In genomic region chr5:167244583-167244982, GRCh38 we compare ENCODE assay signal across 11 cellular contexts.
DNase-seq lines count a peak whose midpoint lies in the region; ATAC-seq and TF ChIP-seq lines count a peak whose summit lies in the region.
"Had no signal": no experiment of that assay in that cellular context is flagged by ENCODE, and none has a peak within 500 bp of the region (broad histone marks: within the 10 kb centered on the region; RNA-seq: fewer than 3 reads in every experiment).

No MANE protein-coding gene starts in this region.

- H3K4me1 Mint-ChIP-seq in mesothelial cell of epicardium: peaks cover 22% of the 10 kb centered on the region
- H3K4me1 Mint-ChIP-seq: activated B cell treated with CpG ODN at 0.5 μM for 24 hours; stimulated activated effector memory CD8-positive, alpha-beta T cell treated with anti-CD3 and anti-CD28 coated beads, Interleukin-12 subunit alpha, Interleukin-12 subunit beta, amount 100 ng/mL, for 72 hours had no signal

- ATAC-seq in DND-41 (ENCODE audit: insufficient read depth, low read depth) (no peak), GM18498 (IDR thresholded peaks at IDR 0.05; ENCODE audit: unreplicated experiment) (no peak), GM18520 (IDR thresholded peaks at IDR 0.05; ENCODE audit: unreplicated experiment) (no peak), HG02938 (IDR thresholded peaks at IDR 0.05; ENCODE audit: unreplicated experiment) (no peak)
- ATAC-seq: stimulated activated effector memory CD8-positive, alpha-beta T cell treated with anti-CD3 and anti-CD28 coated beads, Interleukin-12 subunit alpha, Interleukin-12 subunit beta, amount 100 ng/mL, for 72 hours had no signal

- H4K20me1 ChIP-seq in DND-41 (ENCODE audit: insufficient read depth, low read length): no peaks in the 10 kb centered on the region
- H4K20me1 ChIP-seq in mammary epithelial cell (ENCODE audit: insufficient read depth, low read length): no peaks in the 10 kb centered on the region

- H3K4me3 ChIP-seq in DND-41 (ENCODE audit: low read depth in 1 of 2, low read length in 2 of 2) (no peak overlapping the region), mammary epithelial cell (replicated peaks in 1 of 3; ENCODE audit: insufficient read depth in 1 of 3, low read depth in 2 of 3, low read length in 3 of 3) (no peak overlapping the region)

- H3K9ac ChIP-seq in DND-41 (ENCODE audit: low read depth, low read length) (no peak overlapping the region), mammary epithelial cell (ENCODE audit: insufficient read depth, low read length) (no peak overlapping the region)

- H3K27me3 Mint-ChIP-seq in mesothelial cell of epicardium (ENCODE audit: low read depth): no peaks in the 10 kb centered on the region
- H3K27me3 Mint-ChIP-seq: activated B cell treated with CpG ODN at 0.5 μM for 24 hours had no signal

- intact Hi-C loops in mammary epithelial cell (cut with micrococcal nuclease): no loop called here

- CTCF ChIA-PET in mammary epithelial cell (lab: Charles Lee; ENCODE audit: low non-redundant PET): no interaction called here

- H3K9me3 ChIP-seq in DND-41 (ENCODE audit: insufficient read depth, low read length, severe bottlenecking) (no peaks in the 10 kb centered on the region), mammary epithelial cell (replicated peaks; ENCODE audit: insufficient read depth, low read length) (no peaks in the 10 kb centered on the region)

- TF ChIP-seq CTCF in DND-41 (IDR thresholded peaks at IDR 0.05; ENCODE audit: borderline replicate concordance, extremely low read depth, low read length, poor library complexity, severe bottlenecking) (peak; percentile 19), mammary epithelial cell (conservative IDR thresholded peaks at IDR 0.05 in 1 of 2, IDR thresholded peaks at IDR 0.05 in 1 of 2; ENCODE audit: extremely low read depth in 1 of 2, insufficient read depth in 1 of 2, low read depth in 1 of 2, low read length in 2 of 2) (peak; percentile 46 to 52), mesothelial cell of epicardium (IDR thresholded peaks at IDR 0.05; ENCODE audit: unreplicated experiment) (peak; percentile 23)

- H3K4me3 Mint-ChIP-seq in mesothelial cell of epicardium: no peak overlapping the region
- H3K4me3 Mint-ChIP-seq: activated B cell treated with CpG ODN at 0.5 μM for 24 hours; stimulated activated effector memory CD8-positive, alpha-beta T cell treated with anti-CD3 and anti-CD28 coated beads, Interleukin-12 subunit alpha, Interleukin-12 subunit beta, amount 100 ng/mL, for 72 hours had no signal

- H3K4me2 ChIP-seq in DND-41 (ENCODE audit: insufficient read depth, low read length): no peak overlapping the region
- H3K4me2 ChIP-seq in mammary epithelial cell (ENCODE audit: insufficient read depth, low read depth, low read length): no peak overlapping the region

- H2AFZ ChIP-seq in DND-41 (ENCODE audit: low read depth, low read length): no peak overlapping the region
- H2AFZ ChIP-seq in mammary epithelial cell (ENCODE audit: low read depth, low read length): peak overlapping the region; percentile 37

- DNase-seq in DND-41 (no peak), NCI-H524 treated with DMSO at 0.1 percent for 48 hours (lab: John Stamatoyannopoulos, UW) (peak; percentile 14), mammary epithelial cell (no peak), mesothelial cell of epicardium (ENCODE audit: low spot score in 2 of 2, unreplicated experiment in 2 of 2) (peak in 1 of 2 experiments; percentile 43), NCI-H510A treated with DMSO at 0.1 percent for 48 hours (lab: John Stamatoyannopoulos, UW) (no peak)
- DNase-seq: activated B cell treated with CpG ODN at 0.5 μM for 24 hours, MM.1S had no signal

- dilution Hi-C loops in mammary epithelial cell (cut with HindIII; ENCODE audit: low sequenced_read_pairs): no loop called here

- no TSS peak for BruUV-seq in mammary epithelial cell (replicated peaks; lab: Mats Ljungman, UMichigan)

- no peaks in the 10 kb centered on the region for H3K27me3 ChIP-seq in DND-41 (ENCODE audit: insufficient read depth, low read length, poor library complexity)
- no peaks in the 10 kb centered on the region for H3K27me3 ChIP-seq in mammary epithelial cell (ENCODE audit: insufficient read depth, low read length)

- H3K36me3 ChIP-seq in DND-41 (ENCODE audit: insufficient read depth, low read length) (no peaks in the 10 kb centered on the region), mammary epithelial cell (ENCODE audit: insufficient read depth, low read length) (no peaks in the 10 kb centered on the region)

- H3K27ac Mint-ChIP-seq in mesothelial cell of epicardium: no peak overlapping the region
- H3K27ac Mint-ChIP-seq: activated B cell treated with CpG ODN at 0.5 μM for 24 hours; stimulated activated effector memory CD8-positive, alpha-beta T cell treated with anti-CD3 and anti-CD28 coated beads, Interleukin-12 subunit alpha, Interleukin-12 subunit beta, amount 100 ng/mL, for 72 hours had no signal

- WGBS in mammary epithelial cell (ENCODE audit: low coverage, missing lambda C conversion rate): 43% methylated on average over 4 of the region's 4 CpGs

- H3K27ac ChIP-seq in DND-41 (ENCODE audit: low read length) (no peak overlapping the region), mammary epithelial cell (ENCODE audit: insufficient read depth, low read depth, low read length) (no peak overlapping the region)

- in situ Hi-C loops in mammary epithelial cell (cut with MboI; ENCODE audit: low sequenced_read_pairs in 2 of 2): no loop called here

- H3K9me3 Mint-ChIP-seq in mesothelial cell of epicardium: no peaks in the 10 kb centered on the region
- H3K9me3 Mint-ChIP-seq: activated B cell treated with CpG ODN at 0.5 μM for 24 hours had no signal

- H3K4me1 ChIP-seq in DND-41 (ENCODE audit: insufficient read depth, low read length): no peaks in the 10 kb centered on the region
- H3K4me1 ChIP-seq in mammary epithelial cell (ENCODE audit: insufficient read depth, low read length): no peaks in the 10 kb centered on the region

- H3K79me2 ChIP-seq in DND-41 (ENCODE audit: insufficient read depth, low read length): no peaks in the 10 kb centered on the region
- H3K79me2 ChIP-seq in mammary epithelial cell (ENCODE audit: insufficient read depth, low read length): no peaks in the 10 kb centered on the region

- no peaks in the 10 kb centered on the region for H3K36me3 Mint-ChIP-seq in mesothelial cell of epicardium
- H3K36me3 Mint-ChIP-seq: stimulated activated effector memory CD8-positive, alpha-beta T cell treated with anti-CD3 and anti-CD28 coated beads, Interleukin-12 subunit alpha, Interleukin-12 subunit beta, amount 100 ng/mL, for 72 hours had no signal
